ENCODE assay signal across 15 cellular contexts in the genomic region with DNA sequence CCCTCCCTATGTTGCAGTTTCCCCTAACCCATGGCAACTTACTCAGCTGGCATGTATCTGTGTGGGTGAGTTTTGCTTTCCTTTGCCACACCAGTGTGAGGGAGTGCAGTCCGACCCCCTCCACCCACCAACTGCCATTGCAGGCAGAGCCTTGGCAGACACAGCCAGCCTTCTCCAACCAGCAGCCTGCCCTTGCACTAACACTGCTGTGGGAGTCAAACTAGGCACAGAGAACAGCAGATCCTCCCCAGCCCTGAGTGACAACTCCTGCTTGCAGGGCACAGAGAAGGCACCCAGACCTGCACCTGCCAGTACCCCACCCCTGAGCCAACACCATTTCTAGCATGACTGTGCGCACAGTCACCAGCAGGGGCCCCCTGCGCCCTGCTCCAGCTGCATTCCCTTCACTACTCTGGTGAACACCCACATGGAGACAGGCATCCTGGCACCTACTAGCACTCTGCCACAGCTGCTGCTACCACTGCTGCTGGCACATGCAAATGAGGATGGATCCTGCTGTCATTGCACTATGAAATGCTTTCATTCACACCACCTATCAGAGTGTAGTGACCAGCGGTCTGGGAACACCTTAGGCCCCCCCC.
DNase-seq lines count a peak whose midpoint lies in the region; ATAC-seq and TF ChIP-seq lines count a peak whose summit lies in the region.
"Had no signal": no experiment of that assay in that cellular context is flagged by ENCODE, and none has a peak within 500 bp of the region (broad histone marks: within the 10 kb centered on the region; RNA-seq: fewer than 3 reads in every experiment).

No MANE protein-coding gene starts in this region.

- intact Hi-C loops in left colon (cut with DNase I, micrococcal nuclease), result no loop called here

- in situ Hi-C loops in brain microvascular endothelial cell (cut with HindIII; ENCODE audit: low pct_ligation_motif_present, low sequenced_read_pairs), result no loop called here

- H3K27ac ChIP-seq in 22Rv1 (no peak overlapping the region), brain microvascular endothelial cell (no peak overlapping the region), SJCRH30 (no peak overlapping the region)
- H3K27ac ChIP-seq: pancreas, SJSA1, suprapubic skin had no signal

- ATAC-seq in left colon, result peak; percentile 30
- ATAC-seq in HG03039 (IDR thresholded peaks at IDR 0.05; ENCODE audit: unreplicated experiment), result no peak

- no peaks in the 10 kb centered on the region for H3K27me3 ChIP-seq in brain microvascular endothelial cell (replicated peaks)
- H3K27me3 ChIP-seq in SJCRH30, result no peaks in the 10 kb centered on the region
- H3K27me3 ChIP-seq: pancreas, SJSA1, suprapubic skin had no signal

- H3K9me3 ChIP-seq in SJCRH30 (replicated peaks), result peaks cover 5% of the 10 kb centered on the region; the same call in 1 of the 2 replicates
- H3K9me3 ChIP-seq: pancreas had no signal

- no peak overlapping the region for H3K4me3 ChIP-seq in brain microvascular endothelial cell (ENCODE audit: low read depth, low read length)
- no peak overlapping the region for H3K4me3 ChIP-seq in SJCRH30
- H3K4me3 ChIP-seq: pancreas, SJSA1, suprapubic skin had no signal

- DNase-seq in brain microvascular endothelial cell (no peak), left colon (no peak), SHP77 treated with DMSO at 0.1 percent for 48 hours (lab: John Stamatoyannopoulos, UW) (no peak), NCI-H748 (lab: John Stamatoyannopoulos, UW; ENCODE audit: unreplicated experiment) (no peak), SJCRH30 (no peak)
- DNase-seq: activated CD4-positive, alpha-beta T cell treated with anti-CD3 and anti-CD28 coated beads, Interleukin-2, amount 50 U/mL, for 48 hours; Kasumi-1; NCI-H1930; NK-92 treated with Interleukin-12 subunit alpha and Interleukin-12 subunit beta, amount 100 ng/mL, for 24 hours had no signal

- H3K36me3 ChIP-seq in brain microvascular endothelial cell (replicated peaks) (no peaks in the 10 kb centered on the region), SJCRH30 (no peaks in the 10 kb centered on the region)
- H3K36me3 ChIP-seq: pancreas, suprapubic skin had no signal

- no peaks in the 10 kb centered on the region for H3K4me1 ChIP-seq in SJCRH30
- H3K4me1 ChIP-seq: pancreas, SJSA1, suprapubic skin had no signal

- 0 out of 2 replicates have a peak, but pooled peaks have one; percentile 4 for TF ChIP-seq CTCF in 22Rv1 (IDR thresholded peaks at IDR 0.05)
- TF ChIP-seq CTCF in GM12874 (IDR thresholded peaks at IDR 0.05; ENCODE audit: insufficient read depth, low read depth, low read length), result 0 out of 2 replicates have a peak, but pooled peaks have one; percentile 4
- TF ChIP-seq CTCF in brain microvascular endothelial cell (IDR thresholded peaks at IDR 0.05; ENCODE audit: low read depth, low read length, missing control alignments), result peak; percentile 45
